In the genomic region with DNA sequence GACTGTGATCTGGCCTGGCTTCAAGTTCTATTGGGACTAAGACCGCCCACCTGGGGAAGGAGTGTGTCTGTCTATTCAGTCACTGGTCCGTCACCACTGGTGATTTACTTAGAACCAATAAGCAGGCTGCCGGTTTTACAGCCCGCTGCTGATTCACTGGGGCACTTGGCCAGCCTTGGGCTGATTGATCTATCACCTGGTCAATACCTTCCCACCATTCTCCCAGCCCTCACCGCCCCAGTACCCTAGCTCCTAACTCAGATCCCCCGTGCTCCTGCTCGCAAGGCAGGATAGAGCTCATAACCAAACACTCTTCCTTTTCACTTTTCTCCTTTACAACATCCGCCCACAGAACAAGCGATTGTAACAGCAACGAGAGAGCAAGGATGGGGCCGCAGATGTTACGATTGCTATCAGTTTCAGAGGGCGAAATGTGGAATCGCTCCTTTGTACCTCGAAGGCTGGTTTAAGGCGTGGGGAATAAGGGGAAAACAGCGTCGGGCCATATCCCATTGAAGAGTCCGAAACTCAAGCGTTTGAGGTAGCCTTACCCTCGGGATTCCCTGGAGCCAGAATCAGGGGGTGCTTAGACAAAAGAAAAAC, we compare ENCODE assay signal across 8 cellular contexts. TPM values are rescaled to one million over a fixed set of nuclear protein-coding genes. Genes with fewer than 3 reads are reported as not detected.
DNase-seq lines count a peak whose midpoint lies in the region; ATAC-seq and TF ChIP-seq lines count a peak whose summit lies in the region.

No MANE protein-coding gene starts in this region.

- DNase-seq in ELR (ENCODE audit: low read depth) = peak; percentile 97
- DNase-seq in H4 (ENCODE audit: low spot score) = peak; percentile 92
- DNase-seq in LNCaP clone FGC (ENCODE audit: low read depth) = peak; percentile 98
- DNase-seq in RWPE2 (ENCODE audit: low spot score) = peak; percentile 97
- peak; percentile 5 to 23 (median 18) for DNase-seq in activated naive CD4-positive, alpha-beta T cell (lab: John Stamatoyannopoulos, UW)
- DNase-seq in nucleus accumbens (lab: John Stamatoyannopoulos, UW) = peak in 35 of 56 donors; percentile 5 to 69 (median 35)
- peak; percentile 55 for DNase-seq in thoracic aorta (ENCODE audit: low spot score)

- no peak for TF ChIP-seq POLR2A in gastroesophageal sphincter (IDR thresholded peaks at IDR 0.05)

- TF ChIP-seq CTCF in LNCaP clone FGC (IDR thresholded peaks at IDR 0.05; ENCODE audit: control insufficient read depth, extremely low read depth, insufficient read depth) = no peak
- no peak for TF ChIP-seq CTCF in RWPE2 (IDR thresholded peaks at IDR 0.05; ENCODE audit: poor library complexity, severe bottlenecking)
- TF ChIP-seq CTCF in gastroesophageal sphincter (IDR thresholded peaks at IDR 0.05) = no peak
- TF ChIP-seq CTCF in thoracic aorta (IDR thresholded peaks at IDR 0.05) = no peak

- no peaks in the 10 kb centered on the region for H3K9me3 ChIP-seq in RWPE2 (ENCODE audit: severe bottlenecking)
- no peaks in the 10 kb centered on the region for H3K9me3 ChIP-seq in gastroesophageal sphincter
- H3K9me3 ChIP-seq in thoracic aorta = no peaks in the 10 kb centered on the region

- H3K4me1 ChIP-seq in RWPE2 (ENCODE audit: insufficient read depth, poor library complexity, severe bottlenecking) = peaks cover 19% of the 10 kb centered on the region
- peaks cover 0 to 28% (median 4%) of the 10 kb centered on the region in 3 donors for H3K4me1 ChIP-seq in gastroesophageal sphincter
- H3K4me1 ChIP-seq in thoracic aorta (ENCODE audit: control insufficient read depth in 1 of 2, low read depth in 2 of 2) = peaks cover 0 to 14% of the 10 kb centered on the region in 2 donors

- no peak for TF ChIP-seq EP300 in gastroesophageal sphincter (IDR thresholded peaks at IDR 0.05)

- H3K27ac ChIP-seq in RWPE2 (ENCODE audit: poor library complexity, severe bottlenecking) (peak overlapping the region; percentile 90), gastroesophageal sphincter (peak overlapping the region; percentile 44 to 89 (median 87)), thoracic aorta (peak overlapping the region; percentile 71 to 93)

- H3K36me3 ChIP-seq in RWPE2 (ENCODE audit: low read depth) (peaks cover 42% of the 10 kb centered on the region), gastroesophageal sphincter (peaks cover 0 to 28% of the 10 kb centered on the region in 2 donors), thoracic aorta (peaks cover 21% of the 10 kb centered on the region)

- peak; percentile 91 for ATAC-seq in RWPE2 (ENCODE audit: low read depth)
- peak; percentile 40 for ATAC-seq in gastroesophageal sphincter
- no peak for ATAC-seq in thoracic aorta (ENCODE audit: insufficient number of reproducible peaks, low FRiP score, low read depth)

- WGBS in gastroesophageal sphincter (ENCODE audit: low coverage in 1 of 2), 2 donors = 1 to 2% methylated on average over 18 to 20 of the region's 21 CpGs

- H3K4me3 ChIP-seq in LNCaP clone FGC (ENCODE audit: low read depth, low read length) (peak overlapping the region; percentile 71), RWPE2 (ENCODE audit: severe bottlenecking) (peak overlapping the region; percentile 76), gastroesophageal sphincter (peak overlapping the region; percentile 77 to 90), thoracic aorta (peak overlapping the region; percentile 95)

- H3K27me3 ChIP-seq in RWPE2 (ENCODE audit: insufficient read depth, poor library complexity, severe bottlenecking) (no peaks in the 10 kb centered on the region), gastroesophageal sphincter (no peaks in the 10 kb centered on the region), thoracic aorta (replicated peaks; ENCODE audit: insufficient read depth) (no peaks in the 10 kb centered on the region)

RNA-seq across cellular contexts. Expression of gene RDH11, which starts 0.7 kb away (rescaled TPM):
- total RNA-seq in H4 (2014; rRNA removed; shearing (Covaris generic)) = 115 and 116 TPM in 2 replicates
- total RNA-seq in gastroesophageal sphincter (10 to 100 TPM; 38.5 to 42.5 (median 41.4) TPM), thoracic aorta (10 to 100 TPM; 43.2 to 51.6 TPM)

RNA-seq across cellular contexts. Expression of gene RDH12, which starts 6.8 kb away (rescaled TPM):
- total RNA-seq in H4 (2014; rRNA removed; shearing (Covaris generic)) = 0.35 and 0.79 TPM in 2 replicates
- total RNA-seq in gastroesophageal sphincter (under 1 TPM in 1 of 4 donors, not detected in 3; 0.20 TPM), thoracic aorta (not detected)

RNA-seq across cellular contexts. Expression of gene VTI1B, which starts 20.5 kb away (rescaled TPM):
- 51.9 and 67.7 TPM in 2 replicates for total RNA-seq in H4 (2014; rRNA removed; shearing (Covaris generic))
- total RNA-seq in gastroesophageal sphincter = 10 to 100 TPM; 77.0 to 98.5 (median 90.4) TPM
- 10 to 100 TPM; 47.9 to 58.3 TPM for total RNA-seq in thoracic aorta

Comparison
In these comparisons a context has a peak if more than half of its experiments do, and no peak if none do; other contexts are left out.
1. DNase-seq: peak in every context shown above with its lines; median percentile 98 in LNCaP clone FGC; 97 in ELR; 97 in RWPE2; 92 in H4; 55 in thoracic aorta; 35 in nucleus accumbens; 18 in activated naive CD4-positive, alpha-beta T cell.